In the genomic region with DNA sequence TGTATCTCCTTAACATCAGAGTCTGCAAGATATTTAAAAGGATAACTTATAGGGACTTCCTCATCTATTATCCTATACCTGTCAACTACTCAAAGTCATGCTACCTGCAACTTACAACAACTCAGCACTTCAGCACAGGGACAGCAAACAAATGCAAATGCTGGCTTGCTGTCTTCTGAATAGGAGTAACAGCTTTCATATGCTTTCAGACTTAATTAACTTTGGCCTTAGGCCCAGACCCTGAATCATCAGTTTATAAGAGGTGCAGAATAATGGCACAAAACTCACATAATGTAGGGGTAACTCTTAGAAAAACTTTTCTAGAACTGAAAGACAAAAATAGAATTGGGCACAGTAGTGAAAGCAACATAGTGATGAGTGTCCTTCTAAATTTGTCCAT, we compare ENCODE assay signal across 15 cellular contexts.
DNase-seq lines count a peak whose midpoint lies in the region; ATAC-seq, FAIRE-seq and TF ChIP-seq lines count a peak whose summit lies in the region.
"Had no signal": no experiment of that assay in that cellular context is flagged by ENCODE, and none has a peak within 500 bp of the region (broad histone marks: within the 10 kb centered on the region; RNA-seq: fewer than 3 reads in every experiment).

No MANE protein-coding gene starts in this region.

- H3K36me3 ChIP-seq in astrocyte (ENCODE audit: insufficient read depth, low read length) = no peaks in the 10 kb centered on the region

- peak; percentile 73 for DNase-seq in Ammon's horn (ENCODE audit: low spot score)
- DNase-seq in M059J (ENCODE audit: low read depth) = peak; percentile 42
- peak; percentile 18 for DNase-seq in astrocyte (ENCODE audit: low read depth)
- DNase-seq in inferior parietal cortex (ENCODE audit: extremely low spot score) = peak; percentile 65
- DNase-seq in NK-92 treated with Interleukin-12 subunit alpha and Interleukin-12 subunit beta, amount 100 ng/mL, for 24 hours (lab: John Stamatoyannopoulos, UW) = no peak
- DNase-seq: activated CD4-positive, alpha-beta T cell treated with anti-CD3 and anti-CD28 coated beads for 1 hour; body of pancreas; MV-4-11 had no signal

- no peaks in the 10 kb centered on the region for H4K20me1 ChIP-seq in astrocyte (ENCODE audit: insufficient read depth, low read length)

- no peak for ATAC-seq in HG03565 (IDR thresholded peaks at IDR 0.05; ENCODE audit: unreplicated experiment)
- no peak for ATAC-seq in GM21619 (IDR thresholded peaks at IDR 0.05; ENCODE audit: unreplicated experiment)
- no peak for ATAC-seq in HG03432 (IDR thresholded peaks at IDR 0.05; ENCODE audit: unreplicated experiment)
- ATAC-seq: body of pancreas; stimulated activated effector memory CD8-positive, alpha-beta T cell treated with anti-CD3 and anti-CD28 coated beads, Interleukin-12 subunit alpha, Interleukin-12 subunit beta, amount 100 ng/mL, for 72 hours had no signal

- FAIRE-seq in astrocyte (lab: Jason Lieb, UNC) = peak; percentile 9

- H3K9me3 Mint-ChIP-seq in astrocyte (ENCODE audit: unreplicated experiment) = no peaks in the 10 kb centered on the region

- H3K27me3 ChIP-seq in astrocyte (ENCODE audit: insufficient read depth, low read length) = no peaks in the 10 kb centered on the region
- H3K27me3 ChIP-seq: body of pancreas had no signal

- H2AFZ ChIP-seq in astrocyte (ENCODE audit: low read depth, low read length) = no peak overlapping the region

- no peak overlapping the region for H3K4me2 ChIP-seq in astrocyte (ENCODE audit: low read length)

- no peak overlapping the region for H3K9ac ChIP-seq in astrocyte (ENCODE audit: low read length)

- no peak overlapping the region for H3K27ac ChIP-seq in astrocyte (ENCODE audit: low read depth, low read length)
- H3K27ac ChIP-seq: body of pancreas, SK-N-MC had no signal

- H3K4me3 Mint-ChIP-seq in astrocyte (ENCODE audit: unreplicated experiment) = no peak overlapping the region
- H3K4me3 Mint-ChIP-seq: activated T-helper 1 cell treated with anti-CD3 and anti-CD28 coated beads, Interleukin-12 subunit alpha, Interleukin-12 subunit beta, Interleukin-2, Interleukin-4 antibody, amounts not matched to agents 30 ng/mL and 10 ng/mL and 1 ng/mL, durations not matched to agents 14 hours and 24 hours and 36 hours; B cell; stimulated activated effector memory CD8-positive, alpha-beta T cell treated with anti-CD3 and anti-CD28 coated beads, Interleukin-12 subunit alpha, Interleukin-12 subunit beta, amount 100 ng/mL, for 72 hours had no signal

- no peaks in the 10 kb centered on the region for H3K27me3 Mint-ChIP-seq in astrocyte (ENCODE audit: low read depth, unreplicated experiment)

- no peak overlapping the region for H3K4me3 ChIP-seq in astrocyte (ENCODE audit: insufficient read depth, low read depth, low read length)
- H3K4me3 ChIP-seq: body of pancreas, SK-N-MC had no signal

- TF ChIP-seq CTCF in astrocyte (IDR thresholded peaks at IDR 0.05; ENCODE audit: insufficient read depth, low read depth, low read length) = no peak

- no peaks in the 10 kb centered on the region for H3K9me3 ChIP-seq in astrocyte (ENCODE audit: insufficient read depth, low read depth, low read length)
- H3K9me3 ChIP-seq: body of pancreas had no signal

- H3K4me1 Mint-ChIP-seq in astrocyte (ENCODE audit: low read depth, unreplicated experiment) = no peaks in the 10 kb centered on the region
- H3K4me1 Mint-ChIP-seq: B cell; stimulated activated effector memory CD8-positive, alpha-beta T cell treated with anti-CD3 and anti-CD28 coated beads, Interleukin-12 subunit alpha, Interleukin-12 subunit beta, amount 100 ng/mL, for 72 hours had no signal

- H3K36me3 Mint-ChIP-seq in astrocyte (ENCODE audit: low read depth, unreplicated experiment) = no peaks in the 10 kb centered on the region
- H3K36me3 Mint-ChIP-seq: stimulated activated effector memory CD8-positive, alpha-beta T cell treated with anti-CD3 and anti-CD28 coated beads, Interleukin-12 subunit alpha, Interleukin-12 subunit beta, amount 100 ng/mL, for 72 hours had no signal

- H3K4me1 ChIP-seq in astrocyte (ENCODE audit: insufficient read depth, low read length) = no peaks in the 10 kb centered on the region
- H3K4me1 ChIP-seq: body of pancreas had no signal

- H3K79me2 ChIP-seq in astrocyte (ENCODE audit: insufficient read depth, low read length) = no peaks in the 10 kb centered on the region

- H3K27ac Mint-ChIP-seq in astrocyte (ENCODE audit: unreplicated experiment) = no peak overlapping the region
- H3K27ac Mint-ChIP-seq: activated T-helper 1 cell treated with anti-CD3 and anti-CD28 coated beads, Interleukin-12 subunit alpha, Interleukin-12 subunit beta, Interleukin-2, Interleukin-4 antibody, amounts not matched to agents 30 ng/mL and 10 ng/mL and 1 ng/mL, durations not matched to agents 14 hours and 24 hours and 36 hours; B cell; stimulated activated effector memory CD8-positive, alpha-beta T cell treated with anti-CD3 and anti-CD28 coated beads, Interleukin-12 subunit alpha, Interleukin-12 subunit beta, amount 100 ng/mL, for 72 hours had no signal
